Comparison of ENCODE assay signal across 11 cellular contexts in genomic region chr3:13581485-13582365, GRCh38. TPM values are rescaled to one million over a fixed set of nuclear protein-coding genes. Genes with fewer than 3 reads are reported as not detected.
DNase-seq lines count a peak whose midpoint lies in the region; TF ChIP-seq lines count a peak whose summit lies in the region.
"Had no signal": no experiment of that assay in that cellular context is flagged by ENCODE, and none has a peak within 500 bp of the region (broad histone marks: within the 10 kb centered on the region; RNA-seq: fewer than 3 reads in every experiment).

No MANE protein-coding gene starts in this region.

- no peak for TF ChIP-seq POLR2A in testis (IDR thresholded peaks at IDR 0.05)

- DNase-seq in activated naive CD4-positive, alpha-beta T cell treated with anti-CD3 and anti-CD28 coated beads, Interleukin-2, amount 10 ng/mL, durations not matched to agents 7 days and 5 days, result peak; percentile 37
- DNase-seq in activated naive CD4-positive, alpha-beta T cell treated with Interleukin-2 at 50 U/mL for 16 hours, result no peak
- peak; percentile 23 for DNase-seq in amniotic epithelial cell (ENCODE audit: low read depth)
- DNase-seq in left ventricle myocardium inferior, result peak; percentile 42
- peak; percentile 62 for DNase-seq in testis
- DNase-seq in NCI-H774 (lab: John Stamatoyannopoulos, UW), result no peak
- DNase-seq in activated CD4-positive, CD25-positive, alpha-beta regulatory T cell treated with anti-CD3 and anti-CD28 coated beads, Interleukin-2, amount 50 U/mL, for 72 hours, result no peak
- no peak for DNase-seq in hepatic stellate cell (ENCODE audit: low spot score)
- DNase-seq: activated CD4-positive, alpha-beta T cell treated with anti-CD3 and anti-CD28 coated beads, Interleukin-2, amount 50 U/mL, for 1 hour; NCI-H1092 treated with DMSO at 0.1 percent for 48 hours had no signal

- intact Hi-C loops in left ventricle myocardium inferior (cut with micrococcal nuclease), result no loop called here
- intact Hi-C loops in testis (cut with DNase I; ENCODE audit: low total_unique reads), result no loop called here

- H3K9me3 Mint-ChIP-seq in activated naive CD4-positive, alpha-beta T cell treated with anti-CD3 and anti-CD28 coated beads, Interleukin-2, amount 10 ng/mL, durations not matched to agents 7 days and 5 days, result no peaks in the 10 kb centered on the region

- CTCF ChIA-PET in activated naive CD4-positive, alpha-beta T cell treated with anti-CD3 and anti-CD28 coated beads, Interleukin-2, amount 10 ng/mL, durations not matched to agents 7 days and 5 days (lab: Charles Lee), result interaction anchor here (2.2 kb wide), 1 partner anchor 85 kb away, joined by 5 read pairs; no protein-coding TSS in a partner anchor

- no peaks in the 10 kb centered on the region for H3K36me3 Mint-ChIP-seq in activated naive CD4-positive, alpha-beta T cell treated with anti-CD3 and anti-CD28 coated beads, Interleukin-2, amount 10 ng/mL, durations not matched to agents 7 days and 5 days

- 55 to 60% methylated on average over 6 to 20 of the region's 21 CpGs for WGBS in testis, 2 donors

- TF ChIP-seq CTCF in left ventricle myocardium inferior (IDR thresholded peaks at IDR 0.05; ENCODE audit: borderline replicate concordance) (no peak), testis (IDR thresholded peaks at IDR 0.05) (no peak)

- no peaks in the 10 kb centered on the region for H3K36me3 ChIP-seq in left ventricle myocardium inferior
- no peaks in the 10 kb centered on the region for H3K36me3 ChIP-seq in testis (ENCODE audit: low read depth, missing control alignments)

- H3K4me1 Mint-ChIP-seq in activated naive CD4-positive, alpha-beta T cell treated with anti-CD3 and anti-CD28 coated beads, Interleukin-2, amount 10 ng/mL, durations not matched to agents 7 days and 5 days, result peaks cover 6% of the 10 kb centered on the region

- H3K27me3 Mint-ChIP-seq in activated naive CD4-positive, alpha-beta T cell treated with anti-CD3 and anti-CD28 coated beads, Interleukin-2, amount 10 ng/mL, durations not matched to agents 7 days and 5 days, result no peaks in the 10 kb centered on the region

- H3K27ac Mint-ChIP-seq in activated naive CD4-positive, alpha-beta T cell treated with anti-CD3 and anti-CD28 coated beads, Interleukin-2, amount 10 ng/mL, durations not matched to agents 7 days and 5 days, result no peak overlapping the region

- H3K9me3 ChIP-seq in left ventricle myocardium inferior (replicated peaks), result no peaks in the 10 kb centered on the region
- no peaks in the 10 kb centered on the region for H3K9me3 ChIP-seq in testis

- H3K4me3 ChIP-seq in left ventricle myocardium inferior (no peak overlapping the region), testis (no peak overlapping the region)
- H3K4me3 ChIP-seq: skin epidermis had no signal

- H3K27me3 ChIP-seq in left ventricle myocardium inferior (ENCODE audit: low read depth) (no peaks in the 10 kb centered on the region), testis (no peaks in the 10 kb centered on the region)

- H3K4me3 Mint-ChIP-seq in activated naive CD4-positive, alpha-beta T cell treated with anti-CD3 and anti-CD28 coated beads, Interleukin-2, amount 10 ng/mL, durations not matched to agents 7 days and 5 days, result no peak overlapping the region

- H3K27ac ChIP-seq in left ventricle myocardium inferior (replicated peaks), result peak overlapping the region; percentile 43
- H3K27ac ChIP-seq in testis, result no peak overlapping the region

- peaks cover 16% of the 10 kb centered on the region for H3K4me1 ChIP-seq in left ventricle myocardium inferior
- peaks cover 18% of the 10 kb centered on the region for H3K4me1 ChIP-seq in testis

RNA-seq across cellular contexts. Expression of gene FBLN2, which starts 32.8 kb away (rescaled TPM):
- total RNA-seq in left ventricle myocardium inferior, result 56.7 TPM
- 100 to 1,000 TPM; 248 to 334 TPM for total RNA-seq in testis
- 172 TPM for polyA plus RNA-seq in testis (ENCODE audit: insufficient read depth, low read depth, low replicate concordance)

Comparison
In these comparisons a context has a peak if more than half of its experiments do, and no peak if none do; other contexts are left out.
1. DNase-seq: peak in activated naive CD4-positive, alpha-beta T cell treated with anti-CD3 and anti-CD28 coated beads, Interleukin-2, amount 10 ng/mL, durations not matched to agents 7 days and 5 days (single experiment), amniotic epithelial cell (single experiment), left ventricle myocardium inferior (single experiment) and testis (single experiment); none in activated naive CD4-positive, alpha-beta T cell treated with Interleukin-2 at 50 U/mL for 16 hours (single experiment), NCI-H774 (single experiment), activated CD4-positive, CD25-positive, alpha-beta regulatory T cell treated with anti-CD3 and anti-CD28 coated beads, Interleukin-2, amount 50 U/mL, for 72 hours (single experiment) and hepatic stellate cell (single experiment).